Comparison of ENCODE assay signal across 9 cellular contexts in the genomic region with DNA sequence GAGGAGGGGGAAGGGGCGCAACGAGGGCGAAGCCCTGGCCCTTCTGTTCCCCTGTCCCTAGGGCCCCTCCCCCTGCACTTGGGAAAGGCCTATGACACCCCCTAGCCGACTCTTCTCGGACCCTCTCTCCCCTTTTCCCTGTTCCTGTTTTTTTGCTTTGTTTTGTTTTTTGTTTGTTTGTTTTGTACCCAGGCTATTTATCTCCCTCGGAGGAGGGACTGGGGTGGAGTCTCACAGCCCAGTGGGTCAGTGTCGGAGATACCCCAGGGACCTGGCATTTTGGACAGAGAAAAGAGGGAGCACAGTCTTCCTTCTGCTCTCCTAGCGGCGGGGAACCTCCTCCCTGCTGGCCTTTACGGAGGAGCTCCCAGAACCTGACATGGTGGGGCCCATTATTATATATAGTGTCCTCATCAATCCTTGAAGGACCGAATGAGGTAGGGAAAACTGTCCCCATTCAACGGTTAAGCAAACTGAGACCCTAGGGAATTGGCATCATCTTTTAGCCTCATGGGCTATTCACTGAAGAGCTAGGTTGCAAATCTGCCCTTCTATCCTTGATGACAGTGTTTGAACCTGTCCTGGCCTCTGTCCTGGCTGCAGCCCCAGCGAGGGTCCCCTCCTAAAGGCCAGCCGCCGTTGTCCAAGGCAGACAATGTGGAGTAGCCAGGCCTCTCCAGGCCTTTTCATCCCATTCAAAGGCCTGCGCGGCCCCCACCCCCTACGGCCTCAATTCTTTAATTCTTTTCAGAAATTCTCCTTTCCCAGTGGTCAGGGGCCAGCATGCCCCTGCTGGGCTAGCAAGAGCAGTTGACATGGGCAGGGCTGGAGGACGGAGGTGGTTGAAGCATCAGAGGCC. TPM values are rescaled to one million over a fixed set of nuclear protein-coding genes. Genes with fewer than 3 reads are reported as not detected.
DNase-seq lines count a peak whose midpoint lies in the region; ATAC-seq and TF ChIP-seq lines count a peak whose summit lies in the region.
"Had no signal": no experiment of that assay in that cellular context is flagged by ENCODE, and none has a peak within 500 bp of the region (broad histone marks: within the 10 kb centered on the region; RNA-seq: fewer than 3 reads in every experiment).

No MANE protein-coding gene starts in this region.

- H3K4me1 ChIP-seq in CD8-positive, alpha-beta T cell (ENCODE audit: insufficient read depth, low read length) = peaks cover 13% of the 10 kb centered on the region
- H3K4me1 ChIP-seq in PC-3 (ENCODE audit: insufficient read depth, low read length) (no peaks in the 10 kb centered on the region), ovary (ENCODE audit: insufficient read depth) (no peaks in the 10 kb centered on the region)

- no peak overlapping the region for H3K27ac Mint-ChIP-seq in CD8-positive, alpha-beta T cell

- peak overlapping the region; percentile 70 for H3K4me2 ChIP-seq in PC-3 (ENCODE audit: low read length)

- no peaks in the 10 kb centered on the region for H3F3A ChIP-seq in PC-3 (ENCODE audit: low read length, unreplicated experiment)

- DNase-seq in CD8-positive, alpha-beta T cell = no peak
- DNase-seq in PC-3 (no peak), erythroblast (lab: John Stamatoyannopoulos, UW) (peak; percentile 47 to 64), ovary (no peak), OCI-M1 (lab: John Stamatoyannopoulos, UW) (no peak), NCI-H748 (lab: John Stamatoyannopoulos, UW; ENCODE audit: unreplicated experiment) (no peak), NCI-H2196 treated with DMSO at 0.1 percent for 48 hours (lab: John Stamatoyannopoulos, UW; ENCODE audit: unreplicated experiment) (no peak)
- DNase-seq: aorta had no signal

- H4K20me1 ChIP-seq in PC-3 (ENCODE audit: low read length) = no peaks in the 10 kb centered on the region

- H2AFZ ChIP-seq in PC-3 (ENCODE audit: low read length) = peak overlapping the region; percentile 25; the same call in 1 of the 2 replicates

- peaks cover 22% of the 10 kb centered on the region for H3K4me1 Mint-ChIP-seq in CD8-positive, alpha-beta T cell (ENCODE audit: low read depth)

- 45 to 51% (median 47%) methylated on average over 19 of the region's 19 CpGs for WGBS in ovary, 3 donors

- no peak for TF ChIP-seq EP300 in ovary (IDR thresholded peaks at IDR 0.05)

- intact Hi-C loops in CD8-positive, alpha-beta T cell (cut with DNase I, micrococcal nuclease) = no loop called here
- intact Hi-C loops in PC-3 (cut with micrococcal nuclease) (no loop called here), ovary (cut with DNase I) (no loop called here)

- peaks cover 3% of the 10 kb centered on the region for H3K27me3 ChIP-seq in CD8-positive, alpha-beta T cell (ENCODE audit: insufficient read depth, low read length)
- H3K27me3 ChIP-seq in PC-3 (ENCODE audit: low read length) (no peaks in the 10 kb centered on the region), ovary (no peaks in the 10 kb centered on the region)

- H3K9ac ChIP-seq in PC-3 (ENCODE audit: low read length) = no peak overlapping the region

- TF ChIP-seq POLR2A in erythroblast (IDR thresholded peaks at IDR 0.05; ENCODE audit: low read length) (no peak), ovary (IDR thresholded peaks at IDR 0.05) (no peak)

- CTCF ChIA-PET in CD8-positive, alpha-beta T cell (lab: Charles Lee) = interaction anchor here (0.5 to 1.3 kb wide), 2 partner anchors 39 to 41 kb away, joined by 3 read pairs; no protein-coding TSS in a partner anchor
- CTCF ChIA-PET in PC-3 (lab: Charles Lee) = no interaction called here

- no TSS peak for BruUV-seq in PC-3 (replicated peaks; lab: Mats Ljungman, UMichigan)

- no peak overlapping the region for H3K27ac ChIP-seq in CD8-positive, alpha-beta T cell (ENCODE audit: low read depth, low read length)
- H3K27ac ChIP-seq in PC-3 (ENCODE audit: low read length) (no peak overlapping the region), ovary (peak overlapping the region in 1 of 2 donors; percentile 47)

- POLR2A ChIA-PET in CD8-positive, alpha-beta T cell (lab: Charles Lee) = no interaction called here
- POLR2A ChIA-PET in PC-3 (lab: Charles Lee; ENCODE audit: unreplicated experiment) = no interaction called here

- H3K4me3 ChIP-seq in CD8-positive, alpha-beta T cell (ENCODE audit: low read depth, low read length) = no peak overlapping the region
- peak overlapping the region; percentile 62 for H3K4me3 ChIP-seq in PC-3 (ENCODE audit: low read length)
- H3K4me3 ChIP-seq in ovary = peak overlapping the region; percentile 46

- peak overlapping the region; percentile 51 for H3K4me3 Mint-ChIP-seq in CD8-positive, alpha-beta T cell

- no peaks in the 10 kb centered on the region for H3K9me2 ChIP-seq in PC-3 (replicated peaks; ENCODE audit: low read length)

- H3K9me3 ChIP-seq in CD8-positive, alpha-beta T cell (ENCODE audit: low read length) = no peaks in the 10 kb centered on the region
- H3K9me3 ChIP-seq in PC-3 (ENCODE audit: low read length) (no peaks in the 10 kb centered on the region), ovary (no peaks in the 10 kb centered on the region)

- no peaks in the 10 kb centered on the region for H3K79me2 ChIP-seq in PC-3 (ENCODE audit: low read length)

- no peak for ATAC-seq in CD8-positive, alpha-beta T cell
- no peak for ATAC-seq in PC-3
- ATAC-seq in HG03521 (IDR thresholded peaks at IDR 0.05; ENCODE audit: unreplicated experiment) = no peak

- no peaks in the 10 kb centered on the region for H3K36me3 ChIP-seq in CD8-positive, alpha-beta T cell (ENCODE audit: insufficient read depth, low read length)
- H3K36me3 ChIP-seq in PC-3 (ENCODE audit: low read depth, low read length) (no peaks in the 10 kb centered on the region), ovary (no peaks in the 10 kb centered on the region)

- H3K27me3 Mint-ChIP-seq in CD8-positive, alpha-beta T cell (ENCODE audit: low read depth) = peaks cover 23% of the 10 kb centered on the region

- no peak for TF ChIP-seq CTCF in CD8-positive, alpha-beta T cell (IDR thresholded peaks at IDR 0.05)
- TF ChIP-seq CTCF in PC-3 (conservative IDR thresholded peaks at IDR 0.05; ENCODE audit: low read depth, low read length) (no peak), ovary (IDR thresholded peaks at IDR 0.05) (no peak)

- no peaks in the 10 kb centered on the region for H3K9me3 Mint-ChIP-seq in CD8-positive, alpha-beta T cell

- H3K36me3 Mint-ChIP-seq in CD8-positive, alpha-beta T cell = no peaks in the 10 kb centered on the region

RNA-seq across cellular contexts. Expression of a gene that starts 0.9 kb away (rescaled TPM):
- not detected for total RNA-seq in CD8-positive, alpha-beta T cell
- total RNA-seq in PC-3 (2014; rRNA removed) (1.2 and 1.3 TPM in 2 replicates), ovary (10 to 100 TPM in 1 of 7 donors, 1 to 10 TPM in 6; 6.7 to 10.8 (median 8.6) TPM)
- 10 to 100 TPM in 1 of 2 donors, 1 to 10 TPM in 1; 2.6 to 11.2 TPM for polyA plus RNA-seq in ovary

Comparison
In these comparisons a context has a peak if more than half of its experiments do, and no peak if none do; other contexts are left out.
1. DNase-seq: peak in erythroblast (2 of 2); none in CD8-positive, alpha-beta T cell (0 of 7), PC-3 (single experiment), ovary (0 of 5), OCI-M1 (single experiment), NCI-H748 (single experiment) and NCI-H2196 treated with DMSO at 0.1 percent for 48 hours (single experiment).